In the genomic region with DNA sequence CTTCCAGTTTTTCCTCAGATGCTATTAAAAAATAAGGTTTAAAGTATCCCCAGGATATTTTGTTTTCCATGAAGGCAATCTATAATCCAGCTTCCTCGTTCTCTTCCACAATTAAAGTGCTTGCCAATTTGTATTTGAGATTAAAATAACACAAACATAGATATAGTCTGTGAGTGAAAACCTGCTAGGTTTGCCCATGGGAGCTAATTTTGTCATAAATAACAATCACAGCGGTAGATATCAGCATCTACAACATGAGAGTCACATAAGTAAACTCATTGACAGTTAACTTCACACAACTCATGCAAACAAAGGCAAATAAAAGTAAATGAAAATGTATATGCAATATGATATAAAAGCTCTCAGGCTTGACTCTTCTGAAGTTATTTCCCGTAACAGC, we compare ENCODE assay signal across 20 cellular contexts. TPM values are rescaled to one million over a fixed set of nuclear protein-coding genes. Genes with fewer than 3 reads are reported as not detected.
A peak's percentile ranks its signal among the peaks of the same experiment; 100 is the strongest.
DNase-seq lines count a peak whose midpoint lies in the region; TF ChIP-seq lines count a peak whose summit lies in the region.
"Had no signal": no experiment of that assay in that cellular context is flagged by ENCODE, and none has a peak within 500 bp of the region (broad histone marks: within the 10 kb centered on the region; RNA-seq: fewer than 3 reads in every experiment).

No MANE protein-coding gene starts in this region.

- H3K27ac ChIP-seq in HEK293 (ENCODE audit: extremely low read depth, low read depth, low read length) = no peak overlapping the region
- H3K27ac ChIP-seq: BLaER1, C4-2B, GM23248 had no signal

- H3K27ac Mint-ChIP-seq in endothelial cell (ENCODE audit: unreplicated experiment) = no peak overlapping the region
- H3K27ac Mint-ChIP-seq: B cell; CD4-positive, CD25-positive, alpha-beta regulatory T cell; CD8-positive, alpha-beta T cell had no signal

- no peaks in the 10 kb centered on the region for H3K27me3 Mint-ChIP-seq in endothelial cell (ENCODE audit: unreplicated experiment)
- H3K27me3 Mint-ChIP-seq: B cell; CD4-positive, CD25-positive, alpha-beta regulatory T cell had no signal

- no peaks in the 10 kb centered on the region for H3K36me3 Mint-ChIP-seq in endothelial cell (ENCODE audit: low read depth, unreplicated experiment)
- H3K36me3 Mint-ChIP-seq: CD4-positive, CD25-positive, alpha-beta regulatory T cell; CD8-positive, alpha-beta T cell had no signal

- H3K4me3 Mint-ChIP-seq in endothelial cell (ENCODE audit: unreplicated experiment) = no peak overlapping the region
- H3K4me3 Mint-ChIP-seq: B cell; CD4-positive, CD25-positive, alpha-beta regulatory T cell; CD8-positive, alpha-beta T cell had no signal

- DNase-seq in NCI-H1694 treated with DMSO at 0.1 percent for 48 hours (lab: John Stamatoyannopoulos, UW) (peak; percentile 44), NCI-H1694 (lab: John Stamatoyannopoulos, UW) (no peak), NCI-H510A treated with DMSO at 0.1 percent for 48 hours (lab: John Stamatoyannopoulos, UW) (peak; percentile 4), NCI-H510A (lab: John Stamatoyannopoulos, UW) (no peak), endothelial cell (ENCODE audit: low spot score) (no peak)
- DNase-seq: Caco-2; CD4-positive, CD25-positive, alpha-beta regulatory T cell; CD8-positive, alpha-beta T cell; DMS153; EL; GDM1; GM23248; H7; HCEC 1CT had no signal

- POLR2A ChIA-PET in HEK293 (lab: Yijun Ruan, JAX) = no interaction called here

- CTCF ChIA-PET in HEK293 (lab: Yijun Ruan, JAX) = interaction anchor here (1.5 kb wide), 1 partner anchor 264 kb away, joined by 4 read pairs; no protein-coding TSS in a partner anchor

- no peaks in the 10 kb centered on the region for H3K36me3 ChIP-seq in HEK293 (ENCODE audit: control insufficient read depth in 2 of 2, insufficient read depth in 1 of 2, low read length in 2 of 2)
- H3K36me3 ChIP-seq: BLaER1 had no signal

- no peaks in the 10 kb centered on the region for H3K4me1 ChIP-seq in HEK293 (ENCODE audit: control insufficient read depth, insufficient read depth, low read length)
- H3K4me1 ChIP-seq: BLaER1, Caco-2 had no signal

- no peaks in the 10 kb centered on the region for H3K9me3 Mint-ChIP-seq in endothelial cell (ENCODE audit: unreplicated experiment)
- H3K9me3 Mint-ChIP-seq: CD8-positive, alpha-beta T cell had no signal

- peaks cover 2% of the 10 kb centered on the region for H3K4me1 Mint-ChIP-seq in endothelial cell (ENCODE audit: unreplicated experiment)

- no peak overlapping the region for H3K4me3 ChIP-seq in HEK293 (ENCODE audit: low read depth, low read length)
- H3K4me3 ChIP-seq: BLaER1, GM12878, GM23248 had no signal

- no peaks in the 10 kb centered on the region for H3K9me3 ChIP-seq in HEK293 (ENCODE audit: control insufficient read depth, insufficient read depth, low read depth, low read length)
- H3K9me3 ChIP-seq: BLaER1, Caco-2 had no signal

- TF ChIP-seq CTCF in HEK293 (tag by site-specific recombination; IDR thresholded peaks at IDR 0.05) (no peak), endothelial cell (IDR thresholded peaks at IDR 0.05; ENCODE audit: unreplicated experiment) (no peak)

TF ChIP-seq in HEK293, 187 proteins besides CTCF, POLR2A, EP300 and RAD21:
- TF ChIP-seq, protein P1, sequence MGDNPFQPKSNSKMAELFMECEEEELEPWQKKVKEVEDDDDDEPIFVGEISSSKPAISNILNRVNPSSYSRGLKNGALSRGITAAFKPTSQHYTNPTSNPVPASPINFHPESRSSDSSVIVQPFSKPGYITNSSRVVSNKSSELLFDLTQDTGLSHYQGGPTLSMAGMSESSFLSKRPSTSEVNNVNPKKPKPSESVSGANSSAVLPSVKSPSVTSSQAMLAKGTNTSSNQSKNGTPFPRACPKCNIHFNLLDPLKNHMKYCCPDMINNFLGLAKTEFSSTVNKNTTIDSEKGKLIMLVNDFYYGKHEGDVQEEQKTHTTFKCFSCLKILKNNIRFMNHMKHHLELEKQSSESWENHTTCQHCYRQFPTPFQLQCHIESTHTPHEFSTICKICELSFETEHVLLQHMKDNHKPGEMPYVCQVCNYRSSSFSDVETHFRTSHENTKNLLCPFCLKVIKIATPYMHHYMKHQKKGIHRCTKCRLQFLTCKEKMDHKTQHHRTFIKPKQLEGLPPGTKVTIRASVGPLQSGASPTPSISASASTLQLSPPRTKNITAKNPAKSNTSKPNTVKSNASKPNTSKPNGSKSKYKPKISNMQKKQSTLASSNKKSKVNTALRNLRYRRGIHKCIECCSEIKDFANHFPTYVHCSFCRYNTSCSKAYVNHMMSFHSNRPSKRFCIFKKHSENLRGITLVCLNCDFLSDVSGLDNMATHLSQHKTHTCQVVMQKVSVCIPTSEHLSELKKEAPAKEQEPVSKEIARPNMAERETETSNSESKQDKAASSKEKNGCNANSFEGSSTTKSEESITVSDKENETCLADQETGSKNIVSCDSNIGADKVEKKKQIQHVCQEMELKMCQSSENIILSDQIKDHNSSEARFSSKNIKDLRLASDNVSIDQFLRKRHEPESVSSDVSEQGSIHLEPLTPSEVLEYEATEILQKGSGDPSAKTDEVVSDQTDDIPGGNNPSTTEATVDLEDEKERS (tag by site-specific recombination; IDR thresholded peaks at IDR 0.05) = no peak
- TF ChIP-seq, protein P2, sequence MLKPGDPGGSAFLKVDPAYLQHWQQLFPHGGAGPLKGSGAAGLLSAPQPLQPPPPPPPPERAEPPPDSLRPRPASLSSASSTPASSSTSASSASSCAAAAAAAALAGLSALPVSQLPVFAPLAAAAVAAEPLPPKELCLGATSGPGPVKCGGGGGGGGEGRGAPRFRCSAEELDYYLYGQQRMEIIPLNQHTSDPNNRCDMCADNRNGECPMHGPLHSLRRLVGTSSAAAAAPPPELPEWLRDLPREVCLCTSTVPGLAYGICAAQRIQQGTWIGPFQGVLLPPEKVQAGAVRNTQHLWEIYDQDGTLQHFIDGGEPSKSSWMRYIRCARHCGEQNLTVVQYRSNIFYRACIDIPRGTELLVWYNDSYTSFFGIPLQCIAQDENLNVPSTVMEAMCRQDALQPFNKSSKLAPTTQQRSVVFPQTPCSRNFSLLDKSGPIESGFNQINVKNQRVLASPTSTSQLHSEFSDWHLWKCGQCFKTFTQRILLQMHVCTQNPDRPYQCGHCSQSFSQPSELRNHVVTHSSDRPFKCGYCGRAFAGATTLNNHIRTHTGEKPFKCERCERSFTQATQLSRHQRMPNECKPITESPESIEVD (tag by site-specific recombination; IDR thresholded peaks at IDR 0.05) = peak; percentile 56
- no peak for TF ChIP-seq ZNF837 (tag by site-specific recombination; IDR thresholded peaks at IDR 0.05)
- no peak for TF ChIP-seq ZBTB1 (tag by site-specific recombination; IDR thresholded peaks at IDR 0.05)
- no peak for TF ChIP-seq ZNF366 (tag by site-specific recombination; conservative IDR thresholded peaks at IDR 0.05)

RNA-seq across cellular contexts. Expression of a gene that starts 29.2 kb away (rescaled TPM):
- 2.5 TPM for total RNA-seq in endothelial cell (ENCODE audit: unreplicated experiment)
- total RNA-seq: A172, GM23248 had no signal

Comparison
In these comparisons a context has a peak if more than half of its experiments do, and no peak if none do; other contexts are left out.
1. DNase-seq: peak in NCI-H1694 treated with DMSO at 0.1 percent for 48 hours (single experiment) and NCI-H510A treated with DMSO at 0.1 percent for 48 hours (single experiment); none in NCI-H1694 (single experiment), NCI-H510A (single experiment) and endothelial cell (single experiment).